Comparison of ENCODE assay signal across 13 cellular contexts in genomic region chr13:79659161-79659560, GRCh38.
DNase-seq lines count a peak whose midpoint lies in the region; ATAC-seq and TF ChIP-seq lines count a peak whose summit lies in the region.
"Had no signal": no experiment of that assay in that cellular context is flagged by ENCODE, and none has a peak within 500 bp of the region (broad histone marks: within the 10 kb centered on the region; RNA-seq: fewer than 3 reads in every experiment).

No MANE protein-coding gene starts in this region.

- peaks cover 29% of the 10 kb centered on the region for H3K4me1 ChIP-seq in smooth muscle cell (ENCODE audit: low read depth)
- H3K4me1 ChIP-seq: right lobe of liver had no signal

- no peak for TF ChIP-seq CTCF in smooth muscle cell (IDR thresholded peaks at IDR 0.05; ENCODE audit: borderline replicate concordance, insufficient read depth, poor library complexity, severe bottlenecking)

- 4% methylated on average over 4 of the region's 4 CpGs for WGBS in smooth muscle cell (ENCODE audit: low lambda C conversion rate)

- H3K4me3 ChIP-seq in smooth muscle cell = no peak overlapping the region
- H3K4me3 ChIP-seq: right lobe of liver had no signal

- H3K79me2 ChIP-seq in smooth muscle cell (ENCODE audit: low read depth) = no peaks in the 10 kb centered on the region

- peak; percentile 13 for DNase-seq in NCI-H2171 treated with DMSO at 0.1 percent for 48 hours (lab: John Stamatoyannopoulos, UW)
- DNase-seq in NCI-H2171 (lab: John Stamatoyannopoulos, UW) = no peak
- DNase-seq in ecto neural progenitor cell (ENCODE audit: low spot score) = peak; percentile 55
- DNase-seq in kidney glomerular epithelial cell (lab: John Stamatoyannopoulos, UW) = peak; percentile 46
- DNase-seq in smooth muscle cell (lab: John Stamatoyannopoulos, UW; ENCODE audit: unreplicated experiment) = no peak
- DNase-seq in NCI-H2196 treated with DMSO at 0.1 percent for 48 hours (lab: John Stamatoyannopoulos, UW; ENCODE audit: unreplicated experiment) = no peak
- DNase-seq: activated T-cell treated with anti-CD3 and anti-CD28 coated beads, Interleukin-2, amount 50 U/mL, for 72 hours; immature natural killer cell; NCI-H345; right lobe of liver; stimulated activated CD8-positive, alpha-beta memory T cell treated with anti-CD3 and anti-CD28 coated beads, Interleukin-4, amount 100 ng/mL, for 48 hours had no signal

- H2AFZ ChIP-seq in smooth muscle cell (ENCODE audit: low read depth) = peak overlapping the region; percentile 82

- H3K4me2 ChIP-seq in smooth muscle cell = peak overlapping the region; percentile 56

- H3K9ac ChIP-seq in smooth muscle cell (ENCODE audit: low read depth) = no peak overlapping the region

- ATAC-seq in HG02870 (IDR thresholded peaks at IDR 0.05; ENCODE audit: unreplicated experiment) = no peak
- ATAC-seq in GM19463 (IDR thresholded peaks at IDR 0.05; ENCODE audit: unreplicated experiment) = no peak
- ATAC-seq: activated T-cell treated with anti-CD3 and anti-CD28 coated beads, Interleukin-2, amount 50 U/mL, for 72 hours had no signal

- no peaks in the 10 kb centered on the region for H3K9me3 ChIP-seq in smooth muscle cell (replicated peaks; ENCODE audit: low read depth)
- H3K9me3 ChIP-seq: right lobe of liver had no signal

- peak overlapping the region; percentile 52 for H3K27ac ChIP-seq in smooth muscle cell (ENCODE audit: low read depth)

- no peaks in the 10 kb centered on the region for H4K20me1 ChIP-seq in smooth muscle cell (ENCODE audit: low read depth)

- no peaks in the 10 kb centered on the region for H3K36me3 ChIP-seq in smooth muscle cell (ENCODE audit: low read depth)
- H3K36me3 ChIP-seq: right lobe of liver had no signal

- H3F3A ChIP-seq in smooth muscle cell (ENCODE audit: low read depth) = peaks cover 8% of the 10 kb centered on the region

- H3K27me3 ChIP-seq in smooth muscle cell (ENCODE audit: low read depth) = no peaks in the 10 kb centered on the region
- H3K27me3 ChIP-seq: right lobe of liver had no signal

Comparison
In these comparisons a context has a peak if more than half of its experiments do, and no peak if none do; other contexts are left out.
1. DNase-seq: peak in NCI-H2171 treated with DMSO at 0.1 percent for 48 hours (single experiment), ecto neural progenitor cell (single experiment) and kidney glomerular epithelial cell (single experiment); none in NCI-H2171 (single experiment), smooth muscle cell (single experiment) and NCI-H2196 treated with DMSO at 0.1 percent for 48 hours (single experiment).